Comparison of ENCODE assay signal across 19 cellular contexts in the genomic region with DNA sequence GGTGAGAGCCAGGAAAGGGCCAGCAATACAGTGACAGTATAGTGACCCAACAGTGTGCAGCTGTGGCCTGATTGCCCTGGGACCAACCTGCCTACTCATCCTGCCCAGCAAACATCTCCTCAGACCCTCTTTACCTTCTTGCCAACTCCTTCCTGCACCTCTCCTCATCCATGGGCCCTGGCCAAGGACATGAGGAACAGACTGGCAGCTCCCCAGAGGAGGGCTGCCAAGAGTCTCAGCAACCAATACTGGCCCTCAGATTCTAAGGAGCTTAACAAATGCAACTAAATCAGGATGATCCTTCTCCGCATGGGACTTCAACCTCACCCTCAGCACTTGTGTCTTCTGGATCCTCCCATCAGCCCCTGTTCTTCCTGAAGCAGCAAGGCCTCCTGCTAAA.
A peak's percentile ranks its signal among the peaks of the same experiment; 100 is the strongest.
DNase-seq lines count a peak whose midpoint lies in the region; TF ChIP-seq lines count a peak whose summit lies in the region.
"Had no signal": no experiment of that assay in that cellular context is flagged by ENCODE, and none has a peak within 500 bp of the region (broad histone marks: within the 10 kb centered on the region; RNA-seq: fewer than 3 reads in every experiment).

No MANE protein-coding gene starts in this region.

- H3K27ac Mint-ChIP-seq in MCF 10A (ENCODE audit: low read depth, unreplicated experiment), result no peak overlapping the region
- H3K27ac Mint-ChIP-seq: activated CD8-positive, alpha-beta T cell treated with anti-CD3 and anti-CD28 coated beads, Interleukin-2, amount 10 ng/mL, durations not matched to agents 7 days and 5 days; dendritic cell treated with granulocyte-macrophage colony-stimulating factor and Interleukin-4, amounts not matched to agents 40 ng/mL and 50 ng/mL, for 4 days had no signal

- H3K4me1 ChIP-seq in breast epithelium (peaks cover 9 to 11% of the 10 kb centered on the region in 2 donors), left ventricle myocardium inferior (peaks cover 99% of the 10 kb centered on the region), prostate gland (replicated peaks) (peaks cover 4% of the 10 kb centered on the region)

- H3K36me3 Mint-ChIP-seq in MCF 10A (ENCODE audit: insufficient read depth, unreplicated experiment), result no peaks in the 10 kb centered on the region

- H3K9me3 ChIP-seq in breast epithelium (no peaks in the 10 kb centered on the region), left ventricle myocardium inferior (replicated peaks) (no peaks in the 10 kb centered on the region), prostate gland (no peaks in the 10 kb centered on the region)

- no peak overlapping the region for H3K4me3 ChIP-seq in breast epithelium
- no peak overlapping the region for H3K4me3 ChIP-seq in left ventricle myocardium inferior
- no peak overlapping the region for H3K4me3 ChIP-seq in prostate gland
- H3K4me3 ChIP-seq: K562 had no signal

- POLR2A ChIA-PET in MCF 10A (lab: Yijun Ruan, JAX), result no interaction called here

- no TSS peak for BruUV-seq in MCF 10A (replicated peaks; lab: Mats Ljungman, UMichigan)

- H3K27ac ChIP-seq in breast epithelium, result peak overlapping the region; percentile 52 to 76
- H3K27ac ChIP-seq in left ventricle myocardium inferior (replicated peaks), result peak overlapping the region; percentile 75
- peak overlapping the region; percentile 13 to 53 for H3K27ac ChIP-seq in prostate gland
- H3K27ac ChIP-seq: 22Rv1, C4-2B had no signal

- WGBS in prostate gland, result 30% methylated on average over 1 of the region's 1 CpG

- DNase-seq in breast epithelium (ENCODE audit: low spot score in 2 of 2) (no peak), MCF 10A (ENCODE audit: unreplicated experiment) (no peak), left ventricle myocardium inferior (no peak), prostate gland (ENCODE audit: low spot score) (peak; percentile 32), NCI-H2227 treated with DMSO at 0.1 percent for 48 hours (lab: John Stamatoyannopoulos, UW) (no peak), DMS 273 treated with DMSO at 0.1 percent for 48 hours (lab: John Stamatoyannopoulos, UW) (no peak)
- DNase-seq in activated CD4-positive, alpha-beta T cell treated with anti-CD3 and anti-CD28 coated beads, Interleukin-2, amount 50 U/mL, for 1 hour, result no peak
- DNase-seq in NK-92 treated with Interleukin-12 subunit alpha and Interleukin-12 subunit beta, amount 100 ng/mL, for 24 hours (lab: John Stamatoyannopoulos, UW), result no peak
- DNase-seq: activated CD8-positive, alpha-beta T cell treated with anti-CD3 and anti-CD28 coated beads, Interleukin-2, amount 10 ng/mL, durations not matched to agents 7 days and 5 days; erythroblast; H7; NCI-H1417 treated with DMSO at 0.1 percent for 48 hours; OCI-M1; stimulated activated naive CD4-positive, alpha-beta T cell treated with Interleukin-2 at 50 U/mL for 16 hours had no signal

- no peaks in the 10 kb centered on the region for H3K9me3 Mint-ChIP-seq in MCF 10A (ENCODE audit: unreplicated experiment)
- H3K9me3 Mint-ChIP-seq: dendritic cell treated with granulocyte-macrophage colony-stimulating factor and Interleukin-4, amounts not matched to agents 40 ng/mL and 50 ng/mL, for 4 days; neural crest cell had no signal

- intact Hi-C loops in breast epithelium (cut with DNase I; ENCODE audit: low total_unique reads), result no loop called here
- intact Hi-C loops in MCF 10A (cut with micrococcal nuclease), result no loop called here
- intact Hi-C loops in left ventricle myocardium inferior (cut with micrococcal nuclease), result no loop called here
- intact Hi-C loops in prostate gland (cut with DNase I), result loop anchor here (5.0 kb wide), 1 partner anchor 42 kb away; no protein-coding TSS in a partner anchor

- H3K4me1 Mint-ChIP-seq in MCF 10A (ENCODE audit: insufficient read depth, unreplicated experiment), result peaks cover 11% of the 10 kb centered on the region

- TF ChIP-seq CTCF in breast epithelium (IDR thresholded peaks at IDR 0.05), result no peak
- no peak for TF ChIP-seq CTCF in MCF 10A (IDR thresholded peaks at IDR 0.05; ENCODE audit: unreplicated experiment)
- TF ChIP-seq CTCF in left ventricle myocardium inferior (IDR thresholded peaks at IDR 0.05; ENCODE audit: borderline replicate concordance), result no peak
- no peak for TF ChIP-seq CTCF in prostate gland (IDR thresholded peaks at IDR 0.05)

- H3K27me3 ChIP-seq in breast epithelium, result no peaks in the 10 kb centered on the region
- H3K27me3 ChIP-seq in left ventricle myocardium inferior (ENCODE audit: low read depth), result no peaks in the 10 kb centered on the region
- H3K27me3 ChIP-seq in prostate gland (replicated peaks; ENCODE audit: insufficient read depth), result no peaks in the 10 kb centered on the region

- no peak overlapping the region for H3K4me3 Mint-ChIP-seq in MCF 10A (ENCODE audit: unreplicated experiment)
- H3K4me3 Mint-ChIP-seq: activated CD8-positive, alpha-beta T cell treated with anti-CD3 and anti-CD28 coated beads, Interleukin-2, amount 10 ng/mL, durations not matched to agents 7 days and 5 days; dendritic cell treated with granulocyte-macrophage colony-stimulating factor and Interleukin-4, amounts not matched to agents 40 ng/mL and 50 ng/mL, for 4 days; neural crest cell had no signal

- TF ChIP-seq POLR2A in breast epithelium (IDR thresholded peaks at IDR 0.05) (no peak), prostate gland (IDR thresholded peaks at IDR 0.05) (no peak)

- CTCF ChIA-PET in MCF 10A (lab: Yijun Ruan, JAX), result interaction anchor here (0.6 kb wide), 1 partner anchor 1315 kb away, joined by 3 read pairs; no protein-coding TSS in a partner anchor

- H3K36me3 ChIP-seq in breast epithelium (no peaks in the 10 kb centered on the region), left ventricle myocardium inferior (no peaks in the 10 kb centered on the region), prostate gland (no peaks in the 10 kb centered on the region)

- H3K27me3 Mint-ChIP-seq in MCF 10A (ENCODE audit: insufficient read depth, unreplicated experiment), result no peaks in the 10 kb centered on the region
